ENCODE assay signal across 21 cellular contexts in genomic region chr10:120833222-120833928, GRCh38.
"Had no signal": no experiment of that assay in that cellular context is flagged by ENCODE, and none has a peak within 500 bp of the region (broad histone marks: within the 10 kb centered on the region; RNA-seq: fewer than 3 reads in every experiment).

No MANE protein-coding gene starts in this region.

- H3K4me3 ChIP-seq: esophagus muscularis mucosa, lung, skin epidermis, upper lobe of left lung had no signal

- H3K27me3 ChIP-seq: esophagus muscularis mucosa, upper lobe of left lung had no signal

- ATAC-seq: activated naive CD8-positive, alpha-beta T cell treated with anti-CD3 and anti-CD28 coated beads, Interleukin-2, amount 50 U/mL, for 24 hours; naive thymus-derived CD8-positive, alpha-beta T cell had no signal

- H3K36me3 Mint-ChIP-seq: immature natural killer cell; naive thymus-derived CD8-positive, alpha-beta T cell had no signal

- DNase-seq: activated CD4-positive, alpha-beta T cell treated with anti-CD3 and anti-CD28 coated beads, Interleukin-2, amount 50 U/mL, for 4 hours; activated CD4-positive, CD25-positive, alpha-beta regulatory T cell treated with anti-CD3 and anti-CD28 coated beads, Interleukin-2, amount 50 U/mL, for 72 hours; activated naive CD4-positive, alpha-beta T cell treated with Interleukin-2 at 50 U/mL for 16 hours; activated naive CD8-positive, alpha-beta T cell treated with anti-CD3 and anti-CD28 coated beads, Interleukin-2, amount 50 U/mL, for 24 hours; activated T-cell treated with anti-CD3 and anti-CD28 coated beads for 4 hours; aorta; endodermal cell; foreskin fibroblast; immature natural killer cell; midbrain; naive thymus-derived CD8-positive, alpha-beta T cell; retina; stimulated activated CD4-positive, alpha-beta T cell treated with anti-CD3 and anti-CD28 coated beads, Interleukin-4, amount 100 ng/mL, for 24 hours; T-helper 1 cell; T1000; upper lobe of left lung had no signal

- H3K9me3 ChIP-seq: esophagus muscularis mucosa, neutrophil, upper lobe of left lung had no signal

- H3K27ac Mint-ChIP-seq: activated naive CD8-positive, alpha-beta T cell treated with anti-CD3 and anti-CD28 coated beads, Interleukin-2, amount 50 U/mL, for 24 hours; endodermal cell; immature natural killer cell; naive thymus-derived CD8-positive, alpha-beta T cell; stimulated activated naive CD8-positive, alpha-beta T cell treated with anti-CD3 and anti-CD28 coated beads, Interleukin-15, Interleukin-2, amounts not matched to agents 100 ng/mL and 50 ng/mL, for 24 hours had no signal

- H3K27ac ChIP-seq: esophagus muscularis mucosa, neutrophil, skin epidermis, upper lobe of left lung had no signal

- H3K4me3 Mint-ChIP-seq: activated naive CD8-positive, alpha-beta T cell treated with anti-CD3 and anti-CD28 coated beads, Interleukin-2, amount 50 U/mL, for 24 hours; endodermal cell; immature natural killer cell; naive thymus-derived CD8-positive, alpha-beta T cell; stimulated activated naive CD8-positive, alpha-beta T cell treated with anti-CD3 and anti-CD28 coated beads, Interleukin-15, Interleukin-2, amounts not matched to agents 100 ng/mL and 50 ng/mL, for 24 hours had no signal

- H3K9me3 Mint-ChIP-seq: activated naive CD8-positive, alpha-beta T cell treated with anti-CD3 and anti-CD28 coated beads, Interleukin-2, amount 50 U/mL, for 24 hours; endodermal cell; immature natural killer cell; naive thymus-derived CD8-positive, alpha-beta T cell; stimulated activated naive CD8-positive, alpha-beta T cell treated with anti-CD3 and anti-CD28 coated beads, Interleukin-15, Interleukin-2, amounts not matched to agents 100 ng/mL and 50 ng/mL, for 24 hours had no signal

- H3K4me1 ChIP-seq: esophagus muscularis mucosa, upper lobe of left lung had no signal

- H3K4me1 Mint-ChIP-seq: activated naive CD8-positive, alpha-beta T cell treated with anti-CD3 and anti-CD28 coated beads, Interleukin-2, amount 50 U/mL, for 24 hours; immature natural killer cell had no signal

- H3K36me3 ChIP-seq: esophagus muscularis mucosa, neutrophil, upper lobe of left lung had no signal
